In the genomic region with DNA sequence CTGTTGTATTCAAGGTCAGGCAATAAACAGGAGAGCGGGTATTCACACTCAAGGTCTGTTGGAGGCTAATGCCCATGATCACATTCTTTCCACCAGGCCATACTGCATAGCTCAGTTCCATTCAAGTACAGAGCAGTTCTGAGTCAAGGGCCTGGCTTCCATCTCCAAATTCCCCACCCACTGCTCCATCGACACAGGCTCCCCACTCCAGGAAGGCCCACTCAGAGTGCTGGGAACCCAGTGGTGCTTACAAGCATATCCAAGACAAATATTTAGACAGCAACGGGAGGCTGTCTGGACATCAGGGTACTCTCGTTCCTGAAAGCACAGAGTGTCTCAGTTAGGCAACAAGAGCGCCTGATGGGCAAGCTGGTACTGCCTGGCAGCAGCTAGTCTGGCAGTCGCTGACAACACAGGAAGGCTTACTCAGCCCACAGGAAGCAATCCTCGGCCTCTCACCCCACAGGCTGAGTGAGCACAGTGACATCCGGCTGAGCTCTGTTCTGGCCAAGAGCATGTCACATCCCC, we compare ENCODE assay signal across 8 cellular contexts. TPM values are rescaled to one million over a fixed set of nuclear protein-coding genes. Genes with fewer than 3 reads are reported as not detected.
A peak's percentile ranks its signal among the peaks of the same experiment; 100 is the strongest.
DNase-seq lines count a peak whose midpoint lies in the region; ATAC-seq, FAIRE-seq and TF ChIP-seq lines count a peak whose summit lies in the region.

No MANE protein-coding gene starts in this region.

- H3K27me3 ChIP-seq in AG04450 (ENCODE audit: control insufficient read depth, insufficient read depth, low read length): no peaks in the 10 kb centered on the region
- no peaks in the 10 kb centered on the region for H3K27me3 ChIP-seq in psoas muscle (ENCODE audit: insufficient read depth in 3 of 3, low read length in 2 of 3)
- H3K27me3 ChIP-seq in transverse colon: no peaks in the 10 kb centered on the region

- DNase-seq in AG04450 (ENCODE audit: low read depth, low spot score): peak; percentile 65
- DNase-seq in H54 (ENCODE audit: insufficient read length, low spot score): peak; percentile 89
- peak; percentile 37 to 52 for DNase-seq in SHP77 (lab: John Stamatoyannopoulos, UW)
- DNase-seq in activated naive CD4-positive, alpha-beta T cell treated with anti-CD3 and anti-CD28 coated beads, Interleukin-2, amount 10 ng/mL, durations not matched to agents 7 days and 5 days: peak; percentile 81
- peak; percentile 80 for DNase-seq in glomerular visceral epithelial cell (ENCODE audit: extremely low spot score)
- peak; percentile 72 to 79 for DNase-seq in psoas muscle
- peak; percentile 59 for DNase-seq in transverse colon

- H3K4me3 Mint-ChIP-seq in activated naive CD4-positive, alpha-beta T cell treated with anti-CD3 and anti-CD28 coated beads, Interleukin-2, amount 10 ng/mL, durations not matched to agents 7 days and 5 days: peak overlapping the region; percentile 53

- intact Hi-C loops in psoas muscle (cut with DNase I) (no loop called here), transverse colon (cut with DNase I; ENCODE audit: low total_unique reads) (loop anchor here (5.0 kb wide), 1 partner anchor 65 kb away; no protein-coding TSS in a partner anchor)

- no peaks in the 10 kb centered on the region for H3K27me3 Mint-ChIP-seq in activated naive CD4-positive, alpha-beta T cell treated with anti-CD3 and anti-CD28 coated beads, Interleukin-2, amount 10 ng/mL, durations not matched to agents 7 days and 5 days

- no peaks in the 10 kb centered on the region for H3K9me3 ChIP-seq in AG04450 (ENCODE audit: control insufficient read depth, insufficient read depth, low read length)
- no peaks in the 10 kb centered on the region for H3K9me3 ChIP-seq in psoas muscle
- no peaks in the 10 kb centered on the region for H3K9me3 ChIP-seq in transverse colon

- peak; percentile 90 for TF ChIP-seq EP300 in transverse colon (IDR thresholded peaks at IDR 0.05; ENCODE audit: low read depth)

- TF ChIP-seq POLR2A in H54 (IDR thresholded peaks at IDR 0.05; ENCODE audit: low read depth, low read length) (peak; percentile 44), transverse colon (IDR thresholded peaks at IDR 0.05) (no peak)

- H3K36me3 Mint-ChIP-seq in activated naive CD4-positive, alpha-beta T cell treated with anti-CD3 and anti-CD28 coated beads, Interleukin-2, amount 10 ng/mL, durations not matched to agents 7 days and 5 days: peaks cover 31% of the 10 kb centered on the region

- FAIRE-seq in H54 (lab: Jason Lieb, UNC): peak; percentile 86

- 38 to 53% (median 49%) methylated on average over 8 of the region's 8 CpGs for WGBS in psoas muscle, 3 donors
- WGBS in transverse colon (ENCODE audit: low coverage in 1 of 2), 2 donors: 42 to 51% methylated on average over 4 to 8 of the region's 8 CpGs

- in situ Hi-C loops in transverse colon (cut with MboI; ENCODE audit: low pct_ligation_motif_present in 1 of 4, low pct_unique_long_range_greater_than_20kb in 1 of 4, low sequenced_read_pairs in 3 of 4): no loop called here

- CTCF ChIA-PET in AG04450 (lab: Charles Lee): interaction anchor here (0.6 to 2.4 kb wide), 10 partner anchors 25 to 105 kb away, joined by 3 to 20 read pairs (median 4); a partner anchor contains a TSS
- CTCF ChIA-PET in activated naive CD4-positive, alpha-beta T cell treated with anti-CD3 and anti-CD28 coated beads, Interleukin-2, amount 10 ng/mL, durations not matched to agents 7 days and 5 days (lab: Charles Lee): interaction anchor here (0.7 to 2.9 kb wide), 13 partner anchors 10 to 97 kb away, joined by 3 to 20 read pairs (median 4); a partner anchor contains a TSS

- TF ChIP-seq CTCF in AG04450 (IDR thresholded peaks at IDR 0.05; ENCODE audit: low read depth, low read length) (peak; percentile 58), psoas muscle (IDR thresholded peaks at IDR 0.05) (no peak), transverse colon (IDR thresholded peaks at IDR 0.05) (peak in 4 of 5 experiments; percentile 16 to 46 (median 31))

- POLR2A ChIA-PET in AG04450 (lab: Yijun Ruan, JAX): interaction anchor here (0.6 to 1.3 kb wide), 8 partner anchors 28 to 97 kb away, joined by 3 to 6 read pairs (median 3); a partner anchor contains a TSS

- H3K27ac Mint-ChIP-seq in activated naive CD4-positive, alpha-beta T cell treated with anti-CD3 and anti-CD28 coated beads, Interleukin-2, amount 10 ng/mL, durations not matched to agents 7 days and 5 days: peak overlapping the region; percentile 96

- H3K36me3 ChIP-seq in psoas muscle (ENCODE audit: insufficient read depth in 1 of 2, low read depth in 1 of 2) (peaks cover 0 to 79% of the 10 kb centered on the region in 2 donors), transverse colon (peaks cover 0 to 5% (median 0%) of the 10 kb centered on the region in 4 donors)

- peaks cover 13% of the 10 kb centered on the region for H3K4me1 ChIP-seq in psoas muscle
- H3K4me1 ChIP-seq in transverse colon: peaks cover 9 to 47% (median 13%) of the 10 kb centered on the region in 4 donors

- H3K4me3 ChIP-seq in AG04450 (ENCODE audit: low read depth, low read length) (no peak overlapping the region), psoas muscle (no peak overlapping the region), transverse colon (no peak overlapping the region)

- no peaks in the 10 kb centered on the region for H3K9me3 Mint-ChIP-seq in activated naive CD4-positive, alpha-beta T cell treated with anti-CD3 and anti-CD28 coated beads, Interleukin-2, amount 10 ng/mL, durations not matched to agents 7 days and 5 days

- H3K4me1 Mint-ChIP-seq in activated naive CD4-positive, alpha-beta T cell treated with anti-CD3 and anti-CD28 coated beads, Interleukin-2, amount 10 ng/mL, durations not matched to agents 7 days and 5 days: peaks cover 42% of the 10 kb centered on the region

- ATAC-seq in psoas muscle (peak; percentile 82 to 94 (median 93)), GM18502 (IDR thresholded peaks at IDR 0.05; ENCODE audit: poor library complexity, unreplicated experiment) (no peak)

- H3K27ac ChIP-seq in AG04450 (ENCODE audit: low read depth, low read length) (peak overlapping the region; percentile 91), psoas muscle (peak overlapping the region; percentile 50), transverse colon (peak overlapping the region; percentile 35 to 76 (median 70))

RNA-seq across cellular contexts. Expression of a gene that starts 40.9 kb away (rescaled TPM):
- polyA plus RNA-seq in AG04450 (2011; rRNA removed): 11.0 and 14.4 TPM in 2 replicates
- 46.9 and 71.1 TPM in 2 replicates for polyA minus RNA-seq in AG04450 (2011; rRNA and poly(A)+ RNA removed)
- 10 to 100 TPM; 23.6 to 39.5 (median 31.1) TPM for total RNA-seq in psoas muscle
- polyA plus RNA-seq in psoas muscle: 10 to 100 TPM in 1 of 3 donors, 1 to 10 TPM in 2; 7.0 to 19.1 (median 8.6) TPM
- 10 to 100 TPM; 40.6 to 75.8 (median 50.7) TPM for total RNA-seq in transverse colon

RNA-seq across cellular contexts. Expression of a gene that starts 42.3 kb away (rescaled TPM):
- polyA plus RNA-seq in AG04450 (2011; rRNA removed) (32.6 and 34.2 TPM in 2 replicates), psoas muscle (10 to 100 TPM; 11.5 to 17.6 (median 12.2) TPM)
- 66.7 and 100.0 TPM in 2 replicates for polyA minus RNA-seq in AG04450 (2011; rRNA and poly(A)+ RNA removed)
- total RNA-seq in psoas muscle (10 to 100 TPM; 23.5 to 28.2 (median 26.2) TPM), transverse colon (10 to 100 TPM in 3 of 4 donors, 1 to 10 TPM in 1; 9.8 to 44.5 (median 23.9) TPM)
